In genomic region chr1:204435886-204436271, GRCh38 we compare ENCODE assay signal across 17 cellular contexts. TPM values are rescaled to one million over a fixed set of nuclear protein-coding genes. Genes with fewer than 3 reads are reported as not detected.
DNase-seq lines count a peak whose midpoint lies in the region; ATAC-seq, FAIRE-seq and TF ChIP-seq lines count a peak whose summit lies in the region.
"Had no signal": no experiment of that assay in that cellular context is flagged by ENCODE, and none has a peak within 500 bp of the region (broad histone marks: within the 10 kb centered on the region; RNA-seq: fewer than 3 reads in every experiment).

No MANE protein-coding gene starts in this region.

- H3K36me3 Mint-ChIP-seq in astrocyte (ENCODE audit: low read depth, unreplicated experiment) = peaks cover 43% of the 10 kb centered on the region

- H3K9me3 ChIP-seq in astrocyte (ENCODE audit: insufficient read depth, low read depth, low read length) (no peaks in the 10 kb centered on the region), osteoblast (ENCODE audit: low read depth, low read length) (no peaks in the 10 kb centered on the region), tibial artery (no peaks in the 10 kb centered on the region)
- H3K9me3 ChIP-seq: spleen had no signal

- H3K79me2 ChIP-seq in astrocyte (ENCODE audit: insufficient read depth, low read length) (no peaks in the 10 kb centered on the region), osteoblast (ENCODE audit: insufficient read depth, low read length) (no peaks in the 10 kb centered on the region)

- ATAC-seq in Right ventricle myocardium superior (ENCODE audit: poor library complexity) (peak; percentile 13), left cardiac atrium (no peak)

- H3K36me3 ChIP-seq in astrocyte (ENCODE audit: insufficient read depth, low read length) (no peaks in the 10 kb centered on the region), osteoblast (ENCODE audit: insufficient read depth, low read length) (no peaks in the 10 kb centered on the region), tibial artery (peaks cover 12 to 47% (median 18%) of the 10 kb centered on the region in 3 donors)

- H3K4me3 ChIP-seq in astrocyte (ENCODE audit: insufficient read depth, low read depth, low read length) (no peak overlapping the region), osteoblast (ENCODE audit: insufficient read depth, low read length) (no peak overlapping the region), tibial artery (no peak overlapping the region)
- H3K4me3 ChIP-seq: spleen had no signal

- DNase-seq in Right ventricle myocardium superior (no peak), left cardiac atrium (no peak), astrocyte (ENCODE audit: low read depth) (peak; percentile 53), osteoblast (ENCODE audit: insufficient read length, low spot score, missing footprints) (no peak), tibial artery (no peak), NOMO-1 (lab: John Stamatoyannopoulos, UW; ENCODE audit: unreplicated experiment in 2 of 2) (no peak), kidney glomerular epithelial cell (lab: John Stamatoyannopoulos, UW) (no peak), GM12892 (ENCODE audit: insufficient read length) (no peak)
- DNase-seq: activated CD4-positive, alpha-beta T cell treated with anti-CD3 and anti-CD28 coated beads, Interleukin-2, amount 50 U/mL, for 4 hours; activated T-cell treated with anti-CD3 and anti-CD28 coated beads, Interleukin-2, amount 50 U/mL, for 4 hours; CD8-positive, alpha-beta memory T cell; central memory CD4-positive, alpha-beta T cell; hypothalamus; NCI-H1436; spleen; SW 1271 had no signal

- no peaks in the 10 kb centered on the region for H4K20me1 ChIP-seq in astrocyte (ENCODE audit: insufficient read depth, low read length)
- H4K20me1 ChIP-seq in osteoblast (ENCODE audit: insufficient read depth, low read length) = no peaks in the 10 kb centered on the region

- H2AFZ ChIP-seq in astrocyte (ENCODE audit: low read depth, low read length) (no peak overlapping the region), osteoblast (ENCODE audit: low read length) (no peak overlapping the region)

- H3K4me3 Mint-ChIP-seq in astrocyte (ENCODE audit: unreplicated experiment) = no peak overlapping the region
- H3K4me3 Mint-ChIP-seq: activated T-cell treated with anti-CD3 and anti-CD28 coated beads, Interleukin-2, amount 50 U/mL, for 4 hours; CD8-positive, alpha-beta memory T cell had no signal

- H3K9me3 Mint-ChIP-seq in astrocyte (ENCODE audit: unreplicated experiment) = peaks cover 3% of the 10 kb centered on the region
- H3K9me3 Mint-ChIP-seq: activated T-cell treated with anti-CD3 and anti-CD28 coated beads, Interleukin-2, amount 50 U/mL, for 4 hours; CD8-positive, alpha-beta memory T cell had no signal

- FAIRE-seq in astrocyte (lab: Jason Lieb, UNC) (no peak), GM12892 (lab: Jason Lieb, UNC) (no peak)
- FAIRE-seq: HTR-8/SVneo had no signal

- peaks cover 12% of the 10 kb centered on the region for H3K27me3 Mint-ChIP-seq in astrocyte (ENCODE audit: low read depth, unreplicated experiment)
- H3K27me3 Mint-ChIP-seq: CD8-positive, alpha-beta memory T cell had no signal

- no peak overlapping the region for H3K4me2 ChIP-seq in astrocyte (ENCODE audit: low read length)
- peak overlapping the region; percentile 40 for H3K4me2 ChIP-seq in osteoblast (ENCODE audit: insufficient read depth, low read length)

- no peak overlapping the region for H3K9ac ChIP-seq in astrocyte (ENCODE audit: low read length)

- H3K27ac ChIP-seq in astrocyte (ENCODE audit: low read depth, low read length) (no peak overlapping the region), osteoblast (ENCODE audit: low read depth, low read length) (peak overlapping the region; percentile 34), tibial artery (peak overlapping the region; percentile 85 to 86)
- H3K27ac ChIP-seq: spleen had no signal

- H3K27me3 ChIP-seq in astrocyte (ENCODE audit: insufficient read depth, low read length) (no peaks in the 10 kb centered on the region), osteoblast (ENCODE audit: insufficient read depth, low read length) (peaks cover 27% of the 10 kb centered on the region), tibial artery (no peaks in the 10 kb centered on the region)
- H3K27me3 ChIP-seq: spleen had no signal

- peaks cover 25% of the 10 kb centered on the region for H3K4me1 Mint-ChIP-seq in astrocyte (ENCODE audit: low read depth, unreplicated experiment)

- no peak overlapping the region for H3K27ac Mint-ChIP-seq in astrocyte (ENCODE audit: unreplicated experiment)

- TF ChIP-seq CTCF in astrocyte (IDR thresholded peaks at IDR 0.05; ENCODE audit: insufficient read depth, low read depth, low read length) (no peak), osteoblast (IDR thresholded peaks at IDR 0.05; ENCODE audit: extremely low read depth, low read depth, low read length) (no peak), tibial artery (IDR thresholded peaks at IDR 0.05) (no peak)

- intact Hi-C loops in Right ventricle myocardium superior (cut with DNase I) (no loop called here), left cardiac atrium (cut with DNase I) (no loop called here), tibial artery (cut with DNase I; ENCODE audit: low total_unique reads) (no loop called here)

- TF ChIP-seq POLR2A in GM12892 (IDR thresholded peaks at IDR 0.05; ENCODE audit: low read depth, low read length) = no peak

- H3K4me1 ChIP-seq in astrocyte (ENCODE audit: insufficient read depth, low read length) = peaks cover 15% of the 10 kb centered on the region
- peaks cover 37% of the 10 kb centered on the region for H3K4me1 ChIP-seq in osteoblast (ENCODE audit: insufficient read depth, low read length)
- H3K4me1 ChIP-seq in tibial artery = peaks cover 4 to 65% (median 40%) of the 10 kb centered on the region in 4 donors

RNA-seq across cellular contexts. Expression of gene PPP1R15B, which starts 24.3 kb away (rescaled TPM):
- total RNA-seq in Right ventricle myocardium superior (19.7 TPM), left cardiac atrium (10 to 100 TPM; 22.1 to 37.5 TPM), astrocyte (38.8 and 40.0 TPM in 2 replicates), osteoblast (21.5 and 23.9 TPM in 2 replicates)
- 19.6 TPM for polyA plus RNA-seq in GM12892 (2012; ENCODE audit: missing spikeins)

RNA-seq across cellular contexts. Expression of gene PIK3C2B, which starts 58.7 kb away (rescaled TPM):
- total RNA-seq in Right ventricle myocardium superior = 17.7 TPM
- 10 to 100 TPM; 21.2 to 21.7 TPM for total RNA-seq in left cardiac atrium
- 17.9 and 19.3 TPM in 2 replicates for total RNA-seq in astrocyte
- total RNA-seq in osteoblast = 0.36 and 2.1 TPM in 2 replicates
- 12.0 TPM for polyA plus RNA-seq in GM12892 (2012; ENCODE audit: missing spikeins)
